Comparison of ENCODE assay signal across 10 cellular contexts in the genomic region with DNA sequence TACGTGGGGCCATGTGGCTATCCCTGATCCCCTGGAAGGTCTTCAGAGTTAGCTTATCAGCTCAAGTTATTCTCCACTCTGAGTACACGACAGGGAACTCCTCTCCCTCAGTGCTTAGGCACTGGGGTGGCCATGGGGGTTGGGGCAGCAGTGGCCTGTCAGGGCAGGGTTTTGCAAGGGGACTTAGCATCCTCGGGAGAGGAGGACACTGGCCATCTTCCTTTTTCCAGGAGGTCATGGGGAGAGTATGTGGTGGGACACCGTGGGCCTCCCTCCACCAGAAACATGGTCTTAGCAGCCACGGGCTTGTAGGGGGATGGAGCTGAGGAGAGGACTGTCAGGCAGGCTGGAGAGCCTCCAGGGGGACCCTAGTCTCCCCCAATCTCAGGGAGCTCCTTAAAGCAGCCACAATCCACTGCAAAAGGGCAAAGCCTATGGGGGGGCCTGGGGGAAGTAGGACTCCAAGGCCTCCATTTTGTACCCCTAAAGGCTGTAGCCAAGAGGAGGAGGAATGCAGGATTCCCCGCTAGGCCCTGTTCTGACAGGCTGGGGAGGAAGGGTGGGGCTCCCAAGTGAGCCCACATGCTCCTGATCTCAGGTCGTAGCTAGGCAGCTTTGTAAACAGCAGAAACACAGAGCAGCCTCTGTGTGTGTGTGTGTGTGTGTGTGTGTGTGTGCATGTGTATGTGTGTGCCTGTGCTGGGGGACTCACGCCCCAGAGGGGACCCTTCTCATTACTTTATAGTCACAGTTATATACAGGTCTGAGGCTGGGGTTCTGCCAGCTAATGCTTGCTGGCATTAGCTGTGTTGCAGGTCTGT. TPM values are rescaled to one million over a fixed set of nuclear protein-coding genes. Genes with fewer than 3 reads are reported as not detected.
A peak's percentile ranks its signal among the peaks of the same experiment; 100 is the strongest.
DNase-seq lines count a peak whose midpoint lies in the region; ATAC-seq, FAIRE-seq and TF ChIP-seq lines count a peak whose summit lies in the region.
"Had no signal": no experiment of that assay in that cellular context is flagged by ENCODE, and none has a peak within 500 bp of the region (broad histone marks: within the 10 kb centered on the region; RNA-seq: fewer than 3 reads in every experiment).

No MANE protein-coding gene starts in this region.

- no peak overlapping the region for H3K27ac ChIP-seq in small intestine (ENCODE audit: low read depth in 1 of 2, low read length in 1 of 2)
- H3K27ac ChIP-seq in pancreas, result no peak overlapping the region

- peaks cover 4% of the 10 kb centered on the region for H3K27me3 Mint-ChIP-seq in activated CD4-positive, alpha-beta T cell treated with anti-CD3 and anti-CD28 coated beads, Interleukin-2, amount 10 ng/mL, durations not matched to agents 24 days and 14 days
- no peaks in the 10 kb centered on the region for H3K27me3 Mint-ChIP-seq in activated CD4-positive, alpha-beta T cell treated with anti-CD3 and anti-CD28 coated beads for 36 hours

- H3K36me3 ChIP-seq in small intestine (ENCODE audit: control insufficient read depth in 2 of 2, insufficient read depth in 2 of 2, low read length in 2 of 2), result no peaks in the 10 kb centered on the region
- no peaks in the 10 kb centered on the region for H3K36me3 ChIP-seq in pancreas

- intact Hi-C loops in activated CD4-positive, alpha-beta T cell treated with anti-CD3 and anti-CD28 coated beads, Interleukin-2, amount 10 ng/mL, durations not matched to agents 24 days and 14 days (cut with micrococcal nuclease), result loop anchor here (5.0 to 10.0 kb wide), 3 partner anchors 352 to 830 kb away; no protein-coding TSS in a partner anchor
- intact Hi-C loops in activated CD4-positive, alpha-beta T cell treated with anti-CD3 and anti-CD28 coated beads for 36 hours (cut with DNase I, micrococcal nuclease), result loop anchor here (5.0 to 10.0 kb wide), 4 partner anchors 217 to 827 kb away; no protein-coding TSS in a partner anchor
- intact Hi-C loops in pancreas (cut with DNase I), result loop anchor here in 2 of 3 donors (5.0 kb wide), 3 partner anchors 167 to 727 kb away; a partner anchor contains a TSS

- CTCF ChIA-PET in activated CD4-positive, alpha-beta T cell treated with anti-CD3 and anti-CD28 coated beads for 36 hours (lab: Charles Lee), result interaction anchor here (0.5 to 1.9 kb wide), 16 partner anchors 10 to 826 kb away, joined by 3 to 7 read pairs (median 4); no protein-coding TSS in a partner anchor

- no peaks in the 10 kb centered on the region for H3K4me1 ChIP-seq in small intestine (ENCODE audit: control insufficient read depth in 2 of 2, insufficient read depth in 1 of 2, low read depth in 1 of 2, low read length in 1 of 2)
- no peaks in the 10 kb centered on the region for H3K4me1 ChIP-seq in pancreas

- WGBS in small intestine, 3 donors, result 18 to 43% (median 37%) methylated on average over 8 of the region's 8 CpGs
- 40 to 43% methylated on average over 8 of the region's 8 CpGs for WGBS in pancreas, 2 donors

- no peak for ATAC-seq in activated CD4-positive, alpha-beta T cell treated with anti-CD3 and anti-CD28 coated beads for 36 hours
- no peak for ATAC-seq in pancreas

- peak; percentile 90 for DNase-seq in activated CD4-positive, alpha-beta T cell treated with anti-CD3 and anti-CD28 coated beads, Interleukin-2, amount 10 ng/mL, durations not matched to agents 24 days and 14 days
- DNase-seq in activated CD4-positive, alpha-beta T cell treated with anti-CD3 and anti-CD28 coated beads for 36 hours, result no peak
- DNase-seq in RCC 7860 (ENCODE audit: low spot score) (peak; percentile 4), epithelial cell of esophagus (ENCODE audit: low read depth) (peak; percentile 95), small intestine (peak; percentile 56), pancreas (no peak), GF-D8 (lab: John Stamatoyannopoulos, UW) (no peak), cerebellum (ENCODE audit: low spot score) (no peak)
- DNase-seq: activated gamma-delta T cell treated with Interleukin-2 at 50 U/mL for 16 hours, NCI-H187 had no signal

- H3K9me3 Mint-ChIP-seq in activated CD4-positive, alpha-beta T cell treated with anti-CD3 and anti-CD28 coated beads, Interleukin-2, amount 10 ng/mL, durations not matched to agents 24 days and 14 days, result no peaks in the 10 kb centered on the region
- H3K9me3 Mint-ChIP-seq in activated CD4-positive, alpha-beta T cell treated with anti-CD3 and anti-CD28 coated beads for 36 hours (ENCODE audit: low read depth), result no peaks in the 10 kb centered on the region

- H3K9me3 ChIP-seq in small intestine (ENCODE audit: control insufficient read depth, low read depth) (no peaks in the 10 kb centered on the region), pancreas (no peaks in the 10 kb centered on the region)

- H3K4me3 Mint-ChIP-seq in activated CD4-positive, alpha-beta T cell treated with anti-CD3 and anti-CD28 coated beads, Interleukin-2, amount 10 ng/mL, durations not matched to agents 24 days and 14 days, result no peak overlapping the region
- H3K4me3 Mint-ChIP-seq in activated CD4-positive, alpha-beta T cell treated with anti-CD3 and anti-CD28 coated beads for 36 hours, result no peak overlapping the region

- FAIRE-seq in RCC 7860 (lab: Jason Lieb, UNC) (no peak), small intestine (lab: Jason Lieb, UNC) (no peak), pancreas (lab: Jason Lieb, UNC) (no peak)

- H3K4me3 ChIP-seq in epithelial cell of esophagus (ENCODE audit: low read length) (no peak overlapping the region), small intestine (ENCODE audit: low read depth in 1 of 2, low read length in 2 of 2) (no peak overlapping the region), pancreas (no peak overlapping the region)

- peaks cover 20% of the 10 kb centered on the region for H3K4me1 Mint-ChIP-seq in activated CD4-positive, alpha-beta T cell treated with anti-CD3 and anti-CD28 coated beads, Interleukin-2, amount 10 ng/mL, durations not matched to agents 24 days and 14 days
- H3K4me1 Mint-ChIP-seq in activated CD4-positive, alpha-beta T cell treated with anti-CD3 and anti-CD28 coated beads for 36 hours, result peaks cover 22% of the 10 kb centered on the region

- H3K27ac Mint-ChIP-seq in activated CD4-positive, alpha-beta T cell treated with anti-CD3 and anti-CD28 coated beads, Interleukin-2, amount 10 ng/mL, durations not matched to agents 24 days and 14 days, result no peak overlapping the region
- H3K27ac Mint-ChIP-seq in activated CD4-positive, alpha-beta T cell treated with anti-CD3 and anti-CD28 coated beads for 36 hours, result no peak overlapping the region

- no peak for TF ChIP-seq CTCF in epithelial cell of esophagus (IDR thresholded peaks at IDR 0.05; ENCODE audit: insufficient read depth, low read depth, low read length, missing control alignments)
- TF ChIP-seq CTCF in pancreas (IDR thresholded peaks at IDR 0.05), result no peak

- H3K36me3 Mint-ChIP-seq in activated CD4-positive, alpha-beta T cell treated with anti-CD3 and anti-CD28 coated beads, Interleukin-2, amount 10 ng/mL, durations not matched to agents 24 days and 14 days (ENCODE audit: low read depth), result no peaks in the 10 kb centered on the region
- H3K36me3 Mint-ChIP-seq in activated CD4-positive, alpha-beta T cell treated with anti-CD3 and anti-CD28 coated beads for 36 hours (ENCODE audit: low read depth), result no peaks in the 10 kb centered on the region

- H3K27me3 ChIP-seq in small intestine (ENCODE audit: control insufficient read depth in 2 of 2, insufficient read depth in 2 of 2, low read length in 2 of 2), result no peaks in the 10 kb centered on the region
- H3K27me3 ChIP-seq in pancreas, result no peaks in the 10 kb centered on the region

- POLR2A ChIA-PET in activated CD4-positive, alpha-beta T cell treated with anti-CD3 and anti-CD28 coated beads for 36 hours (lab: Charles Lee), result no interaction called here

RNA-seq across cellular contexts. Expression of a gene that starts 36.6 kb away (rescaled TPM):
- total RNA-seq in activated CD4-positive, alpha-beta T cell treated with anti-CD3 and anti-CD28 coated beads, Interleukin-2, amount 10 ng/mL, durations not matched to agents 24 days and 14 days, result not detected in 2 replicates
- total RNA-seq in activated CD4-positive, alpha-beta T cell treated with anti-CD3 and anti-CD28 coated beads for 36 hours, result not detected
- polyA plus RNA-seq in small intestine (1 to 10 TPM in 1 of 3 donors, under 1 TPM in 2; 0.27 to 3.2 (median 0.89) TPM), pancreas (1 to 10 TPM; 8.1 to 9.1 TPM)
- total RNA-seq in pancreas (10 to 100 TPM in 3 of 6 donors, 1 to 10 TPM in 3; 4.8 to 18.3 (median 9.0) TPM), cerebellum (not detected)

Comparison
In these comparisons a context has a peak if more than half of its experiments do, and no peak if none do; other contexts are left out.
1. DNase-seq: peak in activated CD4-positive, alpha-beta T cell treated with anti-CD3 and anti-CD28 coated beads, Interleukin-2, amount 10 ng/mL, durations not matched to agents 24 days and 14 days (single experiment), RCC 7860 (single experiment), epithelial cell of esophagus (single experiment) and small intestine (single experiment); none in activated CD4-positive, alpha-beta T cell treated with anti-CD3 and anti-CD28 coated beads for 36 hours (single experiment), pancreas (0 of 6), GF-D8 (single experiment) and cerebellum (single experiment).